ENCODE assay signal across 18 cellular contexts in genomic region chr13:76638882-76639281, GRCh38.
"Had no signal": no experiment of that assay in that cellular context is flagged by ENCODE, and none has a peak within 500 bp of the region (broad histone marks: within the 10 kb centered on the region; RNA-seq: fewer than 3 reads in every experiment).

No MANE protein-coding gene starts in this region.

- H2AFZ ChIP-seq: parathyroid adenoma had no signal

- H3K9me3 ChIP-seq: adrenal gland, tibial nerve, vagina had no signal

- H3K27me3 ChIP-seq: adrenal gland, dorsolateral prefrontal cortex, tibial nerve, vagina had no signal

- H3K9ac ChIP-seq: parathyroid adenoma had no signal

- H3K27ac Mint-ChIP-seq: activated naive CD4-positive, alpha-beta T cell treated with anti-CD3 and anti-CD28 coated beads, Interleukin-2, amount 10 ng/mL, durations not matched to agents 7 days and 5 days; activated T-helper 2 cell treated with anti-CD3 and anti-CD28 coated beads, Interferon-gamma antibody, Interleukin-2, Interleukin-4, amounts not matched to agents 10 μg/mL and 5 μg/mL and 100 μg/mL, durations not matched to agents 14 hours and 24 hours and 36 hours; endodermal cell; naive B cell; T-cell had no signal

- H3K4me1 Mint-ChIP-seq: activated naive CD4-positive, alpha-beta T cell treated with anti-CD3 and anti-CD28 coated beads, Interleukin-2, amount 10 ng/mL, durations not matched to agents 7 days and 5 days; endodermal cell; naive B cell; T-cell had no signal

- H3K27ac ChIP-seq: adrenal gland, dorsolateral prefrontal cortex, parathyroid adenoma, vagina had no signal

- H3K27me3 Mint-ChIP-seq: activated naive CD4-positive, alpha-beta T cell treated with anti-CD3 and anti-CD28 coated beads, Interleukin-2, amount 10 ng/mL, durations not matched to agents 7 days and 5 days had no signal

- H3K79me2 ChIP-seq: parathyroid adenoma had no signal

- DNase-seq: activated naive CD4-positive, alpha-beta T cell treated with anti-CD3 and anti-CD28 coated beads, Interleukin-2, amount 10 ng/mL, durations not matched to agents 7 days and 5 days; adrenal gland; dorsolateral prefrontal cortex; endodermal cell; glutamatergic neuron; naive B cell; retina; stimulated activated CD4-positive, alpha-beta T cell treated with anti-CD3 and anti-CD28 coated beads, Interleukin-4, amount 100 ng/mL, for 1 hour; stimulated activated naive CD4-positive, alpha-beta T cell; substantia nigra; T-cell; T-helper 9 cell had no signal

- H3K36me3 Mint-ChIP-seq: activated naive CD4-positive, alpha-beta T cell treated with anti-CD3 and anti-CD28 coated beads, Interleukin-2, amount 10 ng/mL, durations not matched to agents 7 days and 5 days; naive B cell; T-cell had no signal

- H3K36me3 ChIP-seq: adrenal gland, tibial nerve, vagina had no signal

- ATAC-seq: activated CD4-positive, CD25-positive, alpha-beta regulatory T cell treated with anti-CD3 and anti-CD28 coated beads, Interleukin-2, amount 50 U/mL, for 24 hours; T-cell had no signal

- H3K9me3 Mint-ChIP-seq: activated naive CD4-positive, alpha-beta T cell treated with anti-CD3 and anti-CD28 coated beads, Interleukin-2, amount 10 ng/mL, durations not matched to agents 7 days and 5 days; activated T-helper 2 cell treated with anti-CD3 and anti-CD28 coated beads, Interferon-gamma antibody, Interleukin-2, Interleukin-4, amounts not matched to agents 10 μg/mL and 5 μg/mL and 100 μg/mL, durations not matched to agents 14 hours and 24 hours and 36 hours; endodermal cell; T-cell had no signal

- H3K4me3 Mint-ChIP-seq: activated naive CD4-positive, alpha-beta T cell treated with anti-CD3 and anti-CD28 coated beads, Interleukin-2, amount 10 ng/mL, durations not matched to agents 7 days and 5 days; endodermal cell; naive B cell; T-cell had no signal

- H3K4me3 ChIP-seq: adrenal gland, dorsolateral prefrontal cortex, lung, tibial nerve, vagina had no signal
